8 cellular contexts compared by ENCODE assay signal in the genomic region with DNA sequence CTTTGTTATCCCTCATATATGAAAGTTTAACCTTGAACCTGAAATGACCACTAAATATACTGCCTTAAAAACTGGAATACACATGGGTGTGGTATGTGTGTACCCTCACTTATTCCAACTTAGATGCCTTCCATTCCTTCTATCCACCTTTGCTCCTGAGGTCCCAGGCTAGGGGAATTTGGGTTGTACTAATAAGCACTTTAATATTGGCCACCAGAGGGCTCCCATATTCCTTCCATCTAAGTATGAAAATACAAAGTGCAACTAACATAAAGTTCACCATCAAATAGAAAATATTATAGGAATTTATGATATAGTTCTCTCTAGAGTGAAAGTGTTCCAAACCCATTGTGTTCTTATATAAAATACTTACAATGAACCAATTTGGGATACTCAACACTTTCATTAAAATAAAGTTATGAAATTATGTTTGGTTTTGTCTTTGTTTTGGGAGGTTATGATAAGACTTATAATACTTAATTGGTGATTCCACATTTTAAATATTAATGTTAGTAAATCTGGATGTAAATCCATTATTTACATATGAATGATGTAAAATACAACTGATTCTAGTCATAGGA.
DNase-seq lines count a peak whose midpoint lies in the region; ATAC-seq, FAIRE-seq and TF ChIP-seq lines count a peak whose summit lies in the region.

No MANE protein-coding gene starts in this region.

- H3K4me2 ChIP-seq in GM12878 (ENCODE audit: control insufficient read depth, insufficient read depth): no peak overlapping the region

- H3K27me3 ChIP-seq in GM12878 (replicated peaks in 1 of 2; ENCODE audit: control insufficient read depth in 2 of 2, insufficient read depth in 2 of 2, low read length in 1 of 2): no peaks in the 10 kb centered on the region

- TF ChIP-seq EP300 in GM12878 (IDR thresholded peaks at IDR 0.05; ENCODE audit: borderline replicate concordance in 1 of 2, control insufficient read depth in 1 of 2, low read depth in 2 of 2, low read length in 2 of 2): no peak

- no peak for TF ChIP-seq POLR2A in GM12878 (IDR thresholded peaks at IDR 0.05; ENCODE audit: low read depth, low read length)

- no peaks in the 10 kb centered on the region for H3K4me1 ChIP-seq in GM12878 (ENCODE audit: control insufficient read depth, insufficient read depth, low read length)
- H3K4me1 ChIP-seq in kidney (ENCODE audit: control insufficient read depth in 1 of 2, insufficient read depth in 1 of 2, low read depth in 1 of 2, low read length in 2 of 2): no peaks in the 10 kb centered on the region

- TF ChIP-seq CTCF in 22Rv1 (IDR thresholded peaks at IDR 0.05) (peak; percentile 80), GM12878 (IDR thresholded peaks at IDR 0.05 in 2 of 3, conservative IDR thresholded peaks at IDR 0.05 in 1 of 3; ENCODE audit: control insufficient read depth in 2 of 3, extremely low read depth in 1 of 3, insufficient read depth in 1 of 3, low read depth in 3 of 3, low read length in 3 of 3) (peak; percentile 54 to 67 (median 63)), kidney (IDR thresholded peaks at IDR 0.05; ENCODE audit: borderline replicate concordance, extremely low read depth, insufficient read depth) (peak; percentile 60)

- POLR2A ChIA-PET in GM12878 (lab: Charles Lee): no interaction called here

- ATAC-seq in HG03159 (IDR thresholded peaks at IDR 0.05; ENCODE audit: unreplicated experiment): peak; percentile 78
- peak; percentile 86 for ATAC-seq in GM12878

- H3K9ac ChIP-seq in GM12878 (ENCODE audit: control insufficient read depth, insufficient read depth, low read length) (no peak overlapping the region), kidney (ENCODE audit: low read length in 2 of 2) (no peak overlapping the region)

- RAD21 ChIA-PET in GM12878 (lab: Charles Lee; ENCODE audit: unreplicated experiment): interaction anchor here (0.8 to 3.8 kb wide), 5 partner anchors 93 to 1041 kb away, joined by 3 to 55 read pairs (median 3); no protein-coding TSS in a partner anchor

- no peaks in the 10 kb centered on the region for H3K79me2 ChIP-seq in GM12878 (ENCODE audit: control insufficient read depth, insufficient read depth, low read length)

- DNase-seq in ELR (ENCODE audit: low read depth): peak; percentile 82
- peak; percentile 18 to 67 for DNase-seq in NCI-H446 (lab: John Stamatoyannopoulos, UW)
- no peak for DNase-seq in GM12878 (ENCODE audit: low read depth, low spot score)
- DNase-seq in kidney: no peak
- peak; percentile 4 for DNase-seq in urothelium cell line (ENCODE audit: low spot score)
- no peak for DNase-seq in activated effector memory CD4-positive, alpha-beta T cell treated with Interleukin-2 at 50 U/mL for 16 hours

- H3K4me3 ChIP-seq in GM12878: no peak overlapping the region
- no peak overlapping the region for H3K4me3 ChIP-seq in kidney (ENCODE audit: low read length in 2 of 2)

- no peak overlapping the region for H2AFZ ChIP-seq in GM12878 (ENCODE audit: control insufficient read depth, low read depth, low read length)

- BruUV-seq in GM12878 (replicated peaks; lab: Mats Ljungman, UMichigan): no TSS peak

- H3K36me3 ChIP-seq in GM12878 (ENCODE audit: control insufficient read depth in 2 of 2, insufficient read depth in 2 of 2, low read length in 1 of 2) (no peaks in the 10 kb centered on the region), kidney (ENCODE audit: control insufficient read depth in 1 of 2, insufficient read depth in 2 of 2, low read length in 2 of 2) (no peaks in the 10 kb centered on the region)

- no peaks in the 10 kb centered on the region for H3K9me3 ChIP-seq in GM12878 (replicated peaks; ENCODE audit: control insufficient read depth, insufficient read depth, low read length)
- H3K9me3 ChIP-seq in kidney (ENCODE audit: control insufficient read depth in 1 of 2, low read length in 2 of 2): no peaks in the 10 kb centered on the region

- no peaks in the 10 kb centered on the region for H4K20me1 ChIP-seq in GM12878 (ENCODE audit: control insufficient read depth, insufficient read depth)

- intact Hi-C loops in GM12878 (cut with micrococcal nuclease; ENCODE audit: unreplicated experiment) (loop anchor here (1.0 to 10.0 kb wide), 3 partner anchors 243 to 410 kb away; no protein-coding TSS in a partner anchor), kidney (cut with DNase I) (loop anchor here (10.0 kb wide), 1 partner anchor 250 kb away; no protein-coding TSS in a partner anchor)

- TF ChIP-seq RAD21 in GM12878 (IDR thresholded peaks at IDR 0.05; ENCODE audit: insufficient read depth, low read depth, low read length): peak; percentile 73

- in situ Hi-C loops in GM12878 (cut with MboI): loop anchor here (5.0 kb wide), 1 partner anchor 243 kb away; no protein-coding TSS in a partner anchor

- SMC1A ChIA-PET in GM12878 (lab: Charles Lee; ENCODE audit: uncharacterized antibody, unreplicated experiment): interaction anchor here (0.6 to 5.2 kb wide), 14 partner anchors 9 to 1041 kb away, joined by 3 to 86 read pairs (median 3); no protein-coding TSS in a partner anchor

- CTCF ChIA-PET in GM12878 (lab: Yijun Ruan, JAX): interaction anchor here (0.8 to 8.3 kb wide), 14 partner anchors 11 to 1041 kb away, joined by 3 to 117 read pairs (median 4); no protein-coding TSS in a partner anchor

- FAIRE-seq in GM12878 (lab: Jason Lieb, UNC): no peak
- peak; percentile 80 for FAIRE-seq in kidney (lab: Jason Lieb, UNC)
- FAIRE-seq in urothelium cell line (lab: Jason Lieb, UNC): no peak

- H3K27ac ChIP-seq in 22Rv1 (no peak overlapping the region), GM12878 (ENCODE audit: control insufficient read depth, insufficient read depth) (no peak overlapping the region), kidney (ENCODE audit: low read depth in 2 of 2, low read length in 2 of 2) (no peak overlapping the region)

TF ChIP-seq in GM12878, 131 proteins besides CTCF, POLR2A, EP300 and RAD21:
- TF ChIP-seq SMC3 (IDR thresholded peaks at IDR 0.05; ENCODE audit: borderline replicate concordance, low read length) (peak; percentile 85), NRF1 (conservative IDR thresholded peaks at IDR 0.05; ENCODE audit: low read depth, low read length) (no peak), LARP7 (IDR thresholded peaks at IDR 0.05) (no peak)
- TF ChIP-seq, protein P1, sequence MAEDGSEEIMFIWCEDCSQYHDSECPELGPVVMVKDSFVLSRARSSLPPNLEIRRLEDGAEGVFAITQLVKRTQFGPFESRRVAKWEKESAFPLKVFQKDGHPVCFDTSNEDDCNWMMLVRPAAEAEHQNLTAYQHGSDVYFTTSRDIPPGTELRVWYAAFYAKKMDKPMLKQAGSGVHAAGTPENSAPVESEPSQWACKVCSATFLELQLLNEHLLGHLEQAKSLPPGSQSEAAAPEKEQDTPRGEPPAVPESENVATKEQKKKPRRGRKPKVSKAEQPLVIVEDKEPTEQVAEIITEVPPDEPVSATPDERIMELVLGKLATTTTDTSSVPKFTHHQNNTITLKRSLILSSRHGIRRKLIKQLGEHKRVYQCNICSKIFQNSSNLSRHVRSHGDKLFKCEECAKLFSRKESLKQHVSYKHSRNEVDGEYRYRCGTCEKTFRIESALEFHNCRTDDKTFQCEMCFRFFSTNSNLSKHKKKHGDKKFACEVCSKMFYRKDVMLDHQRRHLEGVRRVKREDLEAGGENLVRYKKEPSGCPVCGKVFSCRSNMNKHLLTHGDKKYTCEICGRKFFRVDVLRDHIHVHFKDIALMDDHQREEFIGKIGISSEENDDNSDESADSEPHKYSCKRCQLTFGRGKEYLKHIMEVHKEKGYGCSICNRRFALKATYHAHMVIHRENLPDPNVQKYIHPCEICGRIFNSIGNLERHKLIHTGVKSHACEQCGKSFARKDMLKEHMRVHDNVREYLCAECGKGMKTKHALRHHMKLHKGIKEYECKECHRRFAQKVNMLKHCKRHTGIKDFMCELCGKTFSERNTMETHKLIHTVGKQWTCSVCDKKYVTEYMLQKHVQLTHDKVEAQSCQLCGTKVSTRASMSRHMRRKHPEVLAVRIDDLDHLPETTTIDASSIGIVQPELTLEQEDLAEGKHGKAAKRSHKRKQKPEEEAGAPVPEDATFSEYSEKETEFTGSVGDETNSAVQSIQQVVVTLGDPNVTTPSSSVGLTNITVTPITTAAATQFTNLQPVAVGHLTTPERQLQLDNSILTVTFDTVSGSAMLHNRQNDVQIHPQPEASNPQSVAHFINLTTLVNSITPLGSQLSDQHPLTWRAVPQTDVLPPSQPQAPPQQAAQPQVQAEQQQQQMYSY (CRISPR knock-in tag; IDR thresholded peaks at IDR 0.05): no peak

Comparison
In these comparisons a context has a peak if more than half of its experiments do, and no peak if none do; other contexts are left out.
1. DNase-seq: peak in ELR (single experiment), NCI-H446 (2 of 2) and urothelium cell line (single experiment); none in GM12878 (single experiment), kidney (single experiment) and activated effector memory CD4-positive, alpha-beta T cell treated with Interleukin-2 at 50 U/mL for 16 hours (single experiment).
2. Peak in every context shown above with its lines, with median percentiles within 50 percentile points of each other: CTCF ChIP-seq.